Comparison of ENCODE assay signal across 19 cellular contexts in genomic region chr22:33865248-33865647, GRCh38. TPM values are rescaled to one million over a fixed set of nuclear protein-coding genes. Genes with fewer than 3 reads are reported as not detected.
DNase-seq lines count a peak whose midpoint lies in the region; ATAC-seq and TF ChIP-seq lines count a peak whose summit lies in the region.
"Had no signal": no experiment of that assay in that cellular context is flagged by ENCODE, and none has a peak within 500 bp of the region (broad histone marks: within the 10 kb centered on the region; RNA-seq: fewer than 3 reads in every experiment).

No MANE protein-coding gene starts in this region.

- intact Hi-C loops in right cardiac atrium (cut with DNase I) (no loop called here), sigmoid colon (cut with DNase I) (no loop called here), spleen (cut with DNase I; ENCODE audit: low total_unique reads) (no loop called here)

- 59% methylated on average over 5 of the region's 5 CpGs for WGBS in right cardiac atrium
- 79 to 82% methylated on average over 5 of the region's 5 CpGs for WGBS in sigmoid colon, 2 donors
- WGBS in spleen, 5 donors, result 76 to 84% (median 80%) methylated on average over 5 of the region's 5 CpGs

- no peak for TF ChIP-seq POLR2A in sigmoid colon (IDR thresholded peaks at IDR 0.05)
- no peak for TF ChIP-seq POLR2A in spleen (IDR thresholded peaks at IDR 0.05)

- H3K36me3 ChIP-seq in SJSA1 (no peaks in the 10 kb centered on the region), sigmoid colon (no peaks in the 10 kb centered on the region), spleen (no peaks in the 10 kb centered on the region)
- H3K36me3 ChIP-seq: colonic mucosa, ovary, upper lobe of left lung had no signal

- H3K9me3 ChIP-seq in AG04450 (ENCODE audit: control insufficient read depth, insufficient read depth, low read length) (no peaks in the 10 kb centered on the region; the same call in 1 of the 2 replicates), SJSA1 (replicated peaks) (no peaks in the 10 kb centered on the region), right cardiac atrium (ENCODE audit: control insufficient read depth, low read length) (no peaks in the 10 kb centered on the region), sigmoid colon (no peaks in the 10 kb centered on the region), spleen (no peaks in the 10 kb centered on the region)
- H3K9me3 ChIP-seq: colonic mucosa, ovary, upper lobe of left lung had no signal

- H3K27me3 ChIP-seq in AG04450 (ENCODE audit: control insufficient read depth, insufficient read depth, low read length) (no peaks in the 10 kb centered on the region), SJSA1 (replicated peaks) (no peaks in the 10 kb centered on the region), right cardiac atrium (ENCODE audit: control insufficient read depth, insufficient read depth) (no peaks in the 10 kb centered on the region), sigmoid colon (no peaks in the 10 kb centered on the region), spleen (replicated peaks in 1 of 7) (no peaks in the 10 kb centered on the region)
- H3K27me3 ChIP-seq: colonic mucosa, ovary, upper lobe of left lung had no signal

- CTCF ChIA-PET in AG04450 (lab: Charles Lee), result interaction anchor here (1.4 kb wide), 1 partner anchor 58 kb away, joined by 5 read pairs; no protein-coding TSS in a partner anchor

- peaks cover 44% of the 10 kb centered on the region for H3K4me1 ChIP-seq in SJSA1 (replicated peaks)
- peaks cover 18% of the 10 kb centered on the region for H3K4me1 ChIP-seq in right cardiac atrium (ENCODE audit: control insufficient read depth, insufficient read depth, low read length)
- peaks cover 0 to 73% (median 61%) of the 10 kb centered on the region in 4 donors for H3K4me1 ChIP-seq in sigmoid colon
- H3K4me1 ChIP-seq in spleen, result no peaks in the 10 kb centered on the region

- POLR2A ChIA-PET in AG04450 (lab: Yijun Ruan, JAX), result interaction anchor here (1.0 kb wide), 1 partner anchor 57 kb away, joined by 3 read pairs; no protein-coding TSS in a partner anchor

- no peak for TF ChIP-seq EP300 in sigmoid colon (IDR thresholded peaks at IDR 0.05)

- no peak for ATAC-seq in right cardiac atrium
- ATAC-seq: activated CD4-positive, alpha-beta T cell treated with anti-CD3 and anti-CD28 coated beads for 36 hours; naive thymus-derived CD4-positive, alpha-beta T cell had no signal

- no peak overlapping the region for H3K4me3 ChIP-seq in AG04450 (ENCODE audit: low read depth, low read length)
- H3K4me3 ChIP-seq in SJSA1, result no peak overlapping the region
- no peak overlapping the region for H3K4me3 ChIP-seq in right cardiac atrium (ENCODE audit: low read length)
- no peak overlapping the region for H3K4me3 ChIP-seq in sigmoid colon
- no peak overlapping the region for H3K4me3 ChIP-seq in spleen
- H3K4me3 ChIP-seq: colonic mucosa, ovary, upper lobe of left lung had no signal

- TF ChIP-seq CTCF in AG04450 (IDR thresholded peaks at IDR 0.05; ENCODE audit: low read depth, low read length) (no peak), sigmoid colon (IDR thresholded peaks at IDR 0.05) (no peak), spleen (IDR thresholded peaks at IDR 0.05 in 8 of 11, conservative IDR thresholded peaks at IDR 0.05 in 3 of 11) (no peak)

- H3K27ac ChIP-seq in AG04450 (ENCODE audit: low read depth, low read length) (peak overlapping the region; percentile 47), SJSA1 (peak overlapping the region; percentile 24), right cardiac atrium (ENCODE audit: low read length) (peak overlapping the region; percentile 78), sigmoid colon (peak overlapping the region; percentile 22 to 84 (median 62)), spleen (no peak overlapping the region)
- H3K27ac ChIP-seq: colonic mucosa had no signal

- DNase-seq in AG04450 (ENCODE audit: low read depth, low spot score) (no peak), SJSA1 (ENCODE audit: low read depth in 1 of 2, low spot score in 2 of 2) (no peak), right cardiac atrium (no peak), sigmoid colon (no peak), AML-193 (lab: John Stamatoyannopoulos, UW) (no peak), NCI-H446 (lab: John Stamatoyannopoulos, UW) (no peak), MV-4-11 (lab: John Stamatoyannopoulos, UW) (no peak), spleen (no peak)
- DNase-seq: activated CD4-positive, alpha-beta T cell treated with anti-CD3 and anti-CD28 coated beads for 36 hours; colonic mucosa; GOT3; islet precursor cell; mesendoderm; naive thymus-derived CD4-positive, alpha-beta T cell; NCI-H524 treated with DMSO at 0.1 percent for 48 hours; stimulated activated CD4-positive, alpha-beta T cell treated with anti-CD3 and anti-CD28 coated beads, Interleukin-2, amount 100 ng/mL, for 24 hours; stimulated activated naive CD4-positive, alpha-beta T cell treated with Interleukin-2 at 50 U/mL for 16 hours; upper lobe of left lung had no signal

RNA-seq across cellular contexts. Expression of gene LARGE1, which starts 55.0 kb away (rescaled TPM):
- polyA plus RNA-seq in AG04450 (2011; rRNA removed), result 8.4 and 9.9 TPM in 2 replicates
- polyA minus RNA-seq in AG04450 (2011; rRNA and poly(A)+ RNA removed), result 22.7 and 27.9 TPM in 2 replicates
- 24.8 and 40.9 TPM in 2 replicates for total RNA-seq in SJSA1 (2014; rRNA removed; shearing (Covaris generic))
- 10 to 100 TPM; 57.6 to 100.0 (median 75.8) TPM for total RNA-seq in right cardiac atrium
- 23.8 TPM for polyA plus RNA-seq in right cardiac atrium
- 10 to 100 TPM; 38.0 to 74.4 (median 61.2) TPM for total RNA-seq in sigmoid colon
- polyA plus RNA-seq in sigmoid colon, result 10 to 100 TPM in 1 of 3 donors, 1 to 10 TPM in 2; 5.8 to 12.0 (median 7.2) TPM
- total RNA-seq in spleen, result 10 to 100 TPM; 18.8 to 35.8 (median 33.5) TPM
- 1 to 10 TPM; 1.9 to 4.2 (median 2.0) TPM for polyA plus RNA-seq in spleen
- polyA plus RNA-seq: naive thymus-derived CD4-positive, alpha-beta T cell had no signal

Comparison
In these comparisons a context has a peak if more than half of its experiments do, and no peak if none do; other contexts are left out.
1. H3K27ac ChIP-seq: peak in AG04450 (single experiment), SJSA1 (single experiment), right cardiac atrium (single experiment) and sigmoid colon (4 of 4); none in spleen (0 of 8).